In genomic region chr7:24923172-24923865, GRCh38 we compare ENCODE assay signal across 15 cellular contexts. TPM values are rescaled to one million over a fixed set of nuclear protein-coding genes. Genes with fewer than 3 reads are reported as not detected.
A peak's percentile ranks its signal among the peaks of the same experiment; 100 is the strongest.
DNase-seq lines count a peak whose midpoint lies in the region; ATAC-seq lines count a peak whose summit lies in the region.
"Had no signal": no experiment of that assay in that cellular context is flagged by ENCODE, and none has a peak within 500 bp of the region (broad histone marks: within the 10 kb centered on the region; RNA-seq: fewer than 3 reads in every experiment).

No MANE protein-coding gene starts in this region.

- no peaks in the 10 kb centered on the region for H3K27me3 Mint-ChIP-seq in activated T-helper 17 cell treated with anti-CD3 and anti-CD28 coated beads, Interleukin-2, amount 50 U/mL, for 72 hours

- H3K27ac ChIP-seq in GM23248: no peak overlapping the region; the same call in 1 of the 2 replicates
- H3K27ac ChIP-seq in Karpas-422 (ENCODE audit: low read length): peak overlapping the region; percentile 55
- peak overlapping the region; percentile 51 for H3K27ac ChIP-seq in right cardiac atrium (ENCODE audit: low read length)
- H3K27ac ChIP-seq: adrenal gland, colonic mucosa, esophagus squamous epithelium, neutrophil, SK-N-MC had no signal

- H3K9me3 Mint-ChIP-seq in activated T-helper 17 cell treated with anti-CD3 and anti-CD28 coated beads, Interleukin-2, amount 50 U/mL, for 72 hours: no peaks in the 10 kb centered on the region

- no peaks in the 10 kb centered on the region for H3K36me3 ChIP-seq in GM23248 (ENCODE audit: low read depth)
- 0 out of 2 replicates have a peak, but pooled peaks cover 11% of the 10 kb centered on the region for H3K36me3 ChIP-seq in Karpas-422 (ENCODE audit: insufficient read depth, low read length)
- H3K36me3 ChIP-seq: adrenal gland, colonic mucosa, esophagus squamous epithelium, neutrophil had no signal

- H3K4me3 Mint-ChIP-seq in activated T-helper 17 cell treated with anti-CD3 and anti-CD28 coated beads, Interleukin-2, amount 50 U/mL, for 72 hours: peak overlapping the region; percentile 75

- no peaks in the 10 kb centered on the region for H4K20me1 ChIP-seq in GM23248 (ENCODE audit: insufficient read depth)
- peaks cover 42% of the 10 kb centered on the region for H4K20me1 ChIP-seq in Karpas-422 (ENCODE audit: insufficient read depth, low read depth, low read length)

- H3K4me1 Mint-ChIP-seq in activated T-helper 17 cell treated with anti-CD3 and anti-CD28 coated beads, Interleukin-2, amount 50 U/mL, for 72 hours: peaks cover 67% of the 10 kb centered on the region

- 95 to 97% methylated on average over 9 of the region's 9 CpGs for WGBS in GM23248 (ENCODE audit: low coverage in 1 of 2, low lambda C conversion rate in 2 of 2, missing lambda C conversion rate in 2 of 2), 2 experiments
- WGBS in right cardiac atrium: 79% methylated on average over 9 of the region's 9 CpGs

- H3K9ac ChIP-seq in GM23248 (no peak overlapping the region), Karpas-422 (ENCODE audit: low read length) (no peak overlapping the region; the same call in 1 of the 2 replicates)

- H3K9me2 ChIP-seq in GM23248 (ENCODE audit: insufficient read depth) (no peaks in the 10 kb centered on the region), Karpas-422 (replicated peaks; ENCODE audit: insufficient read depth, low read length) (no peaks in the 10 kb centered on the region)

- in situ Hi-C loops in GM23248 (cut with MboI): no loop called here

- no peak overlapping the region for H3K4me3 ChIP-seq in GM23248
- no peak overlapping the region for H3K4me3 ChIP-seq in Karpas-422 (ENCODE audit: low read length)
- no peak overlapping the region for H3K4me3 ChIP-seq in right cardiac atrium (ENCODE audit: low read length)
- H3K4me3 ChIP-seq: adrenal gland, colonic mucosa, esophagus squamous epithelium, SK-N-MC had no signal

- peaks cover 16% of the 10 kb centered on the region for H3K36me3 Mint-ChIP-seq in activated T-helper 17 cell treated with anti-CD3 and anti-CD28 coated beads, Interleukin-2, amount 50 U/mL, for 72 hours (ENCODE audit: low read depth)

- H3K27me3 ChIP-seq in GM23248 (replicated peaks; ENCODE audit: insufficient read depth): no peaks in the 10 kb centered on the region
- H3K27me3 ChIP-seq in Karpas-422 (ENCODE audit: low read length): no peaks in the 10 kb centered on the region
- H3K27me3 ChIP-seq in right cardiac atrium (ENCODE audit: control insufficient read depth, insufficient read depth): no peaks in the 10 kb centered on the region
- H3K27me3 ChIP-seq: adrenal gland, colonic mucosa, esophagus squamous epithelium, neutrophil had no signal

- ATAC-seq in activated T-helper 17 cell treated with anti-CD3 and anti-CD28 coated beads, Interleukin-2, amount 50 U/mL, for 72 hours (replicated peaks): peak; percentile 31
- ATAC-seq in right cardiac atrium (peak; percentile 48 to 58), HG03342 (IDR thresholded peaks at IDR 0.05; ENCODE audit: unreplicated experiment) (no peak)

- H3K4me2 ChIP-seq in GM23248 (ENCODE audit: unreplicated experiment) (peak overlapping the region; percentile 65), Karpas-422 (ENCODE audit: low read depth, low read length, poor library complexity, severe bottlenecking) (no peak overlapping the region)

- peaks cover 56% of the 10 kb centered on the region for H3K4me1 ChIP-seq in GM23248 (ENCODE audit: insufficient read depth)
- peaks cover 97% of the 10 kb centered on the region for H3K4me1 ChIP-seq in Karpas-422 (ENCODE audit: low read length)
- H3K4me1 ChIP-seq in right cardiac atrium (ENCODE audit: control insufficient read depth, insufficient read depth, low read length): peaks cover 3% of the 10 kb centered on the region
- H3K4me1 ChIP-seq: adrenal gland, colonic mucosa had no signal

- intact Hi-C loops in right cardiac atrium (cut with DNase I): no loop called here

- DNase-seq in GM23248 (peak; percentile 22), Karpas-422 (no peak), right cardiac atrium (no peak), NCI-H526 (lab: John Stamatoyannopoulos, UW) (no peak), cerebellum (ENCODE audit: low spot score) (no peak), NCI-H82 treated with DMSO at 0.1 percent for 48 hours (lab: John Stamatoyannopoulos, UW; ENCODE audit: unreplicated experiment) (no peak)
- DNase-seq: adrenal gland, colonic mucosa, esophagus squamous epithelium, Kasumi-1, NCI-H2029 treated with DMSO at 0.1 percent for 48 hours had no signal

- peaks cover 89% of the 10 kb centered on the region for H3K79me2 ChIP-seq in GM23248 (ENCODE audit: insufficient read depth)
- H3K79me2 ChIP-seq in Karpas-422 (ENCODE audit: low read length): peaks cover 99% of the 10 kb centered on the region

- H2AFZ ChIP-seq in GM23248 (no peak overlapping the region), Karpas-422 (ENCODE audit: low read length) (no peak overlapping the region)

- peak overlapping the region; percentile 92 for H3K27ac Mint-ChIP-seq in activated T-helper 17 cell treated with anti-CD3 and anti-CD28 coated beads, Interleukin-2, amount 50 U/mL, for 72 hours

- peaks cover 44% of the 10 kb centered on the region for H3F3A ChIP-seq in GM23248 (ENCODE audit: insufficient read depth)

- H3K9me3 ChIP-seq in GM23248 (ENCODE audit: low read depth): no peaks in the 10 kb centered on the region
- no peaks in the 10 kb centered on the region for H3K9me3 ChIP-seq in Karpas-422 (ENCODE audit: low read length)
- H3K9me3 ChIP-seq in right cardiac atrium (ENCODE audit: control insufficient read depth, low read length): no peaks in the 10 kb centered on the region
- H3K9me3 ChIP-seq: adrenal gland, colonic mucosa, esophagus squamous epithelium, neutrophil had no signal

RNA-seq across cellular contexts. Expression of gene OSBPL3, which starts 56.7 kb away (rescaled TPM):
- 25.8 and 28.2 TPM in 2 replicates for total RNA-seq in GM23248 (2014; rRNA removed; shearing (Covaris generic))
- polyA plus RNA-seq in GM23248 (2016; fragmentation: Nextera tagmentation; extraction: Ambion mirVana): 21.8 and 24.2 TPM in 2 replicates
- 120 and 149 TPM in 2 replicates for total RNA-seq in Karpas-422 (2014; rRNA removed; shearing (Covaris generic); ENCODE audit: low replicate concordance)
- 10 to 100 TPM; 57.6 to 70.6 TPM for total RNA-seq in activated T-helper 17 cell treated with anti-CD3 and anti-CD28 coated beads, Interleukin-2, amount 50 U/mL, for 72 hours
- 10 to 100 TPM in 2 of 4 donors, 1 to 10 TPM in 2; 9.0 to 12.9 (median 10.4) TPM for total RNA-seq in right cardiac atrium
- polyA plus RNA-seq in right cardiac atrium: 3.2 TPM
- 17.0 TPM for total RNA-seq in cerebellum
